1 cellular context compared by ENCODE assay signal in genomic region chr5:82165740-82166530, GRCh38.
TF ChIP-seq lines count a peak whose summit lies in the region.

No MANE protein-coding gene starts in this region.

TF ChIP-seq in HEK293, 187 proteins besides CTCF, POLR2A, EP300 and RAD21 (continued from another document and continues in another):
- no peak for TF ChIP-seq ZNF518A (tag by site-specific recombination; conservative IDR thresholded peaks at IDR 0.05; ENCODE audit: low read depth)
- no peak for TF ChIP-seq ZNF248 (tag by site-specific recombination; IDR thresholded peaks at IDR 0.05)
- TF ChIP-seq ZBTB21 (tag by site-specific recombination; IDR thresholded peaks at IDR 0.05) = no peak
- no peak for TF ChIP-seq ZNF311 (tag by site-specific recombination; IDR thresholded peaks at IDR 0.05; ENCODE audit: borderline replicate concordance)
- peak; percentile 63; the same call in 1 of the 2 replicates for TF ChIP-seq IKZF3 (tag by site-specific recombination; IDR thresholded peaks at IDR 0.05)
- no peak for TF ChIP-seq ZFHX2 (tag by site-specific recombination; conservative IDR thresholded peaks at IDR 0.05)
- TF ChIP-seq, protein P1, sequence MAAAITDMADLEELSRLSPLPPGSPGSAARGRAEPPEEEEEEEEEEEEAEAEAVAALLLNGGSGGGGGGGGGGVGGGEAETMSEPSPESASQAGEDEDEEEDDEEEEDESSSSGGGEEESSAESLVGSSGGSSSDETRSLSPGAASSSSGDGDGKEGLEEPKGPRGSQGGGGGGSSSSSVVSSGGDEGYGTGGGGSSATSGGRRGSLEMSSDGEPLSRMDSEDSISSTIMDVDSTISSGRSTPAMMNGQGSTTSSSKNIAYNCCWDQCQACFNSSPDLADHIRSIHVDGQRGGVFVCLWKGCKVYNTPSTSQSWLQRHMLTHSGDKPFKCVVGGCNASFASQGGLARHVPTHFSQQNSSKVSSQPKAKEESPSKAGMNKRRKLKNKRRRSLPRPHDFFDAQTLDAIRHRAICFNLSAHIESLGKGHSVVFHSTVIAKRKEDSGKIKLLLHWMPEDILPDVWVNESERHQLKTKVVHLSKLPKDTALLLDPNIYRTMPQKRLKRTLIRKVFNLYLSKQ (tag by site-specific recombination; IDR thresholded peaks at IDR 0.05; ENCODE audit: borderline replicate concordance) = no peak
- no peak for TF ChIP-seq ZNF132 (tag by site-specific recombination; IDR thresholded peaks at IDR 0.05; ENCODE audit: borderline replicate concordance)
- TF ChIP-seq ZNF561 (tag by site-specific recombination; IDR thresholded peaks at IDR 0.05; ENCODE audit: borderline replicate concordance) = 0 out of 2 replicates have a peak, but pooled peaks have one; percentile 50
- TF ChIP-seq ZFP37 (tag by site-specific recombination; IDR thresholded peaks at IDR 0.05) = no peak
- TF ChIP-seq SP7 (tag by site-specific recombination; IDR thresholded peaks at IDR 0.05) = peak; percentile 55; the same call in 1 of the 2 replicates
- TF ChIP-seq, protein P2, sequence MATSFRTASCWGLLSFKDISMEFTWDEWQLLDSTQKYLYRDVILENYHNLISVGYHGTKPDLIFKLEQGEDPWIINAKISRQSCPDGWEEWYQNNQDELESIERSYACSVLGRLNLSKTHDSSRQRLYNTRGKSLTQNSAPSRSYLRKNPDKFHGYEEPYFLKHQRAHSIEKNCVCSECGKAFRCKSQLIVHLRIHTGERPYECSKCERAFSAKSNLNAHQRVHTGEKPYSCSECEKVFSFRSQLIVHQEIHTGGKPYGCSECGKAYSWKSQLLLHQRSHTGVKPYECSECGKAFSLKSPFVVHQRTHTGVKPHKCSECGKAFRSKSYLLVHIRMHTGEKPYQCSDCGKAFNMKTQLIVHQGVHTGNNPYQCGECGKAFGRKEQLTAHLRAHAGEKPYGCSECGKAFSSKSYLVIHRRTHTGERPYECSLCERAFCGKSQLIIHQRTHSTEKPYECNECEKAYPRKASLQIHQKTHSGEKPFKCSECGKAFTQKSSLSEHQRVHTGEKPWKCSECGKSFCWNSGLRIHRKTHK (tag by site-specific recombination; IDR thresholded peaks at IDR 0.05) = no peak
- TF ChIP-seq, protein P3, sequence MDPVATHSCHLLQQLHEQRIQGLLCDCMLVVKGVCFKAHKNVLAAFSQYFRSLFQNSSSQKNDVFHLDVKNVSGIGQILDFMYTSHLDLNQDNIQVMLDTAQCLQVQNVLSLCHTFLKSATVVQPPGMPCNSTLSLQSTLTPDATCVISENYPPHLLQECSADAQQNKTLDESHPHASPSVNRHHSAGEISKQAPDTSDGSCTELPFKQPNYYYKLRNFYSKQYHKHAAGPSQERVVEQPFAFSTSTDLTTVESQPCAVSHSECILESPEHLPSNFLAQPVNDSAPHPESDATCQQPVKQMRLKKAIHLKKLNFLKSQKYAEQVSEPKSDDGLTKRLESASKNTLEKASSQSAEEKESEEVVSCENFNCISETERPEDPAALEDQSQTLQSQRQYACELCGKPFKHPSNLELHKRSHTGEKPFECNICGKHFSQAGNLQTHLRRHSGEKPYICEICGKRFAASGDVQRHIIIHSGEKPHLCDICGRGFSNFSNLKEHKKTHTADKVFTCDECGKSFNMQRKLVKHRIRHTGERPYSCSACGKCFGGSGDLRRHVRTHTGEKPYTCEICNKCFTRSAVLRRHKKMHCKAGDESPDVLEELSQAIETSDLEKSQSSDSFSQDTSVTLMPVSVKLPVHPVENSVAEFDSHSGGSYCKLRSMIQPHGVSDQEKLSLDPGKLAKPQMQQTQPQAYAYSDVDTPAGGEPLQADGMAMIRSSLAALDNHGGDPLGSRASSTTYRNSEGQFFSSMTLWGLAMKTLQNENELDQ (tag by site-specific recombination; IDR thresholded peaks at IDR 0.05; ENCODE audit: low read depth) = no peak
- TF ChIP-seq ZNF571 (tag by site-specific recombination; IDR thresholded peaks at IDR 0.05) = no peak
- peak; percentile 48; the same call in 1 of the 2 replicates for TF ChIP-seq MZF1 (tag by site-specific recombination; IDR thresholded peaks at IDR 0.05; ENCODE audit: borderline replicate concordance)
- no peak; the same call in 1 of the 2 replicates for TF ChIP-seq GLI2 (tag by site-specific recombination; IDR thresholded peaks at IDR 0.05; ENCODE audit: borderline replicate concordance, low read depth)
- TF ChIP-seq ZNF76 (tag by site-specific recombination; IDR thresholded peaks at IDR 0.05; ENCODE audit: borderline replicate concordance, low read depth) = no peak
- no peak for TF ChIP-seq ZNF488 (tag by site-specific recombination; IDR thresholded peaks at IDR 0.05)
- TF ChIP-seq ZNF239 (tag by site-specific recombination; IDR thresholded peaks at IDR 0.05) = no peak
- TF ChIP-seq ZNF629 (tag by site-specific recombination; IDR thresholded peaks at IDR 0.05) = peak; percentile 83
- TF ChIP-seq, protein P4, sequence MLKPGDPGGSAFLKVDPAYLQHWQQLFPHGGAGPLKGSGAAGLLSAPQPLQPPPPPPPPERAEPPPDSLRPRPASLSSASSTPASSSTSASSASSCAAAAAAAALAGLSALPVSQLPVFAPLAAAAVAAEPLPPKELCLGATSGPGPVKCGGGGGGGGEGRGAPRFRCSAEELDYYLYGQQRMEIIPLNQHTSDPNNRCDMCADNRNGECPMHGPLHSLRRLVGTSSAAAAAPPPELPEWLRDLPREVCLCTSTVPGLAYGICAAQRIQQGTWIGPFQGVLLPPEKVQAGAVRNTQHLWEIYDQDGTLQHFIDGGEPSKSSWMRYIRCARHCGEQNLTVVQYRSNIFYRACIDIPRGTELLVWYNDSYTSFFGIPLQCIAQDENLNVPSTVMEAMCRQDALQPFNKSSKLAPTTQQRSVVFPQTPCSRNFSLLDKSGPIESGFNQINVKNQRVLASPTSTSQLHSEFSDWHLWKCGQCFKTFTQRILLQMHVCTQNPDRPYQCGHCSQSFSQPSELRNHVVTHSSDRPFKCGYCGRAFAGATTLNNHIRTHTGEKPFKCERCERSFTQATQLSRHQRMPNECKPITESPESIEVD (tag by site-specific recombination; IDR thresholded peaks at IDR 0.05) = peak; percentile 68
- TF ChIP-seq REPIN1 (tag by site-specific recombination; IDR thresholded peaks at IDR 0.05; ENCODE audit: low read depth) = no peak
- no peak for TF ChIP-seq ZNF19 (tag by site-specific recombination; IDR thresholded peaks at IDR 0.05; ENCODE audit: low read depth)
- TF ChIP-seq ZNF449 (tag by site-specific recombination; IDR thresholded peaks at IDR 0.05) = no peak; the same call in 1 of the 2 replicates
- peak; percentile 82 for TF ChIP-seq ZEB2 (tag by site-specific recombination; IDR thresholded peaks at IDR 0.05)
- no peak for TF ChIP-seq ZNF302 (tag by site-specific recombination; IDR thresholded peaks at IDR 0.05; ENCODE audit: low read depth)
- no peak for TF ChIP-seq ZNF623 (tag by site-specific recombination; IDR thresholded peaks at IDR 0.05)
- peak; percentile 42; the same call in 1 of the 2 replicates for TF ChIP-seq SCRT2 (tag by site-specific recombination; IDR thresholded peaks at IDR 0.05)
- TF ChIP-seq ZNF138 (tag by site-specific recombination; IDR thresholded peaks at IDR 0.05; ENCODE audit: borderline replicate concordance) = no peak
- no peak for TF ChIP-seq ZBTB20 (tag by site-specific recombination; IDR thresholded peaks at IDR 0.05)
- TF ChIP-seq, protein P5, sequence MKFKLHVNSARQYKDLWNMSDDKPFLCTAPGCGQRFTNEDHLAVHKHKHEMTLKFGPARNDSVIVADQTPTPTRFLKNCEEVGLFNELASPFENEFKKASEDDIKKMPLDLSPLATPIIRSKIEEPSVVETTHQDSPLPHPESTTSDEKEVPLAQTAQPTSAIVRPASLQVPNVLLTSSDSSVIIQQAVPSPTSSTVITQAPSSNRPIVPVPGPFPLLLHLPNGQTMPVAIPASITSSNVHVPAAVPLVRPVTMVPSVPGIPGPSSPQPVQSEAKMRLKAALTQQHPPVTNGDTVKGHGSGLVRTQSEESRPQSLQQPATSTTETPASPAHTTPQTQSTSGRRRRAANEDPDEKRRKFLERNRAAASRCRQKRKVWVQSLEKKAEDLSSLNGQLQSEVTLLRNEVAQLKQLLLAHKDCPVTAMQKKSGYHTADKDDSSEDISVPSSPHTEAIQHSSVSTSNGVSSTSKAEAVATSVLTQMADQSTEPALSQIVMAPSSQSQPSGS (tag by site-specific recombination; IDR thresholded peaks at IDR 0.05; ENCODE audit: low read depth) = peak; percentile 85
- TF ChIP-seq ZNF362 (tag by site-specific recombination; IDR thresholded peaks at IDR 0.05) = no peak
- TF ChIP-seq ZSCAN30 (tag by site-specific recombination; IDR thresholded peaks at IDR 0.05) = peak; percentile 51; the same call in 1 of the 2 replicates
- TF ChIP-seq, protein P6, sequence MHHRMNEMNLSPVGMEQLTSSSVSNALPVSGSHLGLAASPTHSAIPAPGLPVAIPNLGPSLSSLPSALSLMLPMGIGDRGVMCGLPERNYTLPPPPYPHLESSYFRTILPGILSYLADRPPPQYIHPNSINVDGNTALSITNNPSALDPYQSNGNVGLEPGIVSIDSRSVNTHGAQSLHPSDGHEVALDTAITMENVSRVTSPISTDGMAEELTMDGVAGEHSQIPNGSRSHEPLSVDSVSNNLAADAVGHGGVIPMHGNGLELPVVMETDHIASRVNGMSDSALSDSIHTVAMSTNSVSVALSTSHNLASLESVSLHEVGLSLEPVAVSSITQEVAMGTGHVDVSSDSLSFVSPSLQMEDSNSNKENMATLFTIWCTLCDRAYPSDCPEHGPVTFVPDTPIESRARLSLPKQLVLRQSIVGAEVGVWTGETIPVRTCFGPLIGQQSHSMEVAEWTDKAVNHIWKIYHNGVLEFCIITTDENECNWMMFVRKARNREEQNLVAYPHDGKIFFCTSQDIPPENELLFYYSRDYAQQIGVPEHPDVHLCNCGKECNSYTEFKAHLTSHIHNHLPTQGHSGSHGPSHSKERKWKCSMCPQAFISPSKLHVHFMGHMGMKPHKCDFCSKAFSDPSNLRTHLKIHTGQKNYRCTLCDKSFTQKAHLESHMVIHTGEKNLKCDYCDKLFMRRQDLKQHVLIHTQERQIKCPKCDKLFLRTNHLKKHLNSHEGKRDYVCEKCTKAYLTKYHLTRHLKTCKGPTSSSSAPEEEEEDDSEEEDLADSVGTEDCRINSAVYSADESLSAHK (tag by site-specific recombination; IDR thresholded peaks at IDR 0.05) = peak; percentile 52; the same call in 1 of the 2 replicates
- TF ChIP-seq ZNF792 (tag by site-specific recombination; IDR thresholded peaks at IDR 0.05) = no peak
- peak; percentile 84 for TF ChIP-seq ZNF654 (tag by site-specific recombination; IDR thresholded peaks at IDR 0.05; ENCODE audit: low read depth)
- TF ChIP-seq GFI1B (tag by site-specific recombination; IDR thresholded peaks at IDR 0.05) = no peak
